Comparison of ENCODE assay signal across 15 cellular contexts in the genomic region with DNA sequence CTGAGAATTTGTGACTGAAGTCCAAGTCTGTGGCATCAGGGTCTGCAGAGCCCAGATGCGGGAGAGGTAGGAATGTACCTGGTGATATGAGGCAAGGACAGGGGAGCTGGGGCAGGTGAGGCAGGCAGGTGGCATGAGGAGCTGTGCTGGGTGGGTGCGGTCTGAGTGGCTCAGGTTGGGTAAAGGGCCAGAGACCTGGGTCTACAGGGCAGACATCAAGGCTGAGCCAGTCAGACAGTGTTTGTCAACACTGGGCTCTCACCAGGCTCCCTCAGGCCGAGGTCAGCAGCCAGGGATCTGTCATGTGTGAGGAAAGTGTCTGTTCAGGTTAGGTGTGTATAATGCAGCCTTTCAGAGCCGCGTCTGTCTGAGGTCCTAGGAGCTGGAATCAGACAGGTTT. TPM values are rescaled to one million over a fixed set of nuclear protein-coding genes. Genes with fewer than 3 reads are reported as not detected.
DNase-seq lines count a peak whose midpoint lies in the region; ATAC-seq, FAIRE-seq and TF ChIP-seq lines count a peak whose summit lies in the region.
"Had no signal": no experiment of that assay in that cellular context is flagged by ENCODE, and none has a peak within 500 bp of the region (broad histone marks: within the 10 kb centered on the region; RNA-seq: fewer than 3 reads in every experiment).

No MANE protein-coding gene starts in this region.

- H2AFZ ChIP-seq in HCT116 (ENCODE audit: low read depth, low read length, poor library complexity, severe bottlenecking) (no peak overlapping the region), GM12878 (ENCODE audit: control insufficient read depth, low read depth, low read length) (no peak overlapping the region)

- POLR2A ChIA-PET in CD4-positive, alpha-beta memory T cell (lab: Charles Lee; ENCODE audit: partially characterized antibody), result interaction anchor here (1.4 kb wide), 1 partner anchor 13 kb away, joined by 4 read pairs; no protein-coding TSS in a partner anchor
- POLR2A ChIA-PET in HCT116 (lab: Charles Lee), result no interaction called here
- POLR2A ChIA-PET in GM12878 (lab: Charles Lee), result no interaction called here

- no peak overlapping the region for H3K4me3 ChIP-seq in CD4-positive, alpha-beta memory T cell (ENCODE audit: low read length in 2 of 2)
- H3K4me3 ChIP-seq in HCT116 (replicated peaks in 1 of 2; ENCODE audit: low read depth in 1 of 2, low read length in 2 of 2) (no peak overlapping the region), GM12878 (no peak overlapping the region), brain microvascular endothelial cell (ENCODE audit: low read depth, low read length) (no peak overlapping the region)

- DNase-seq in CD4-positive, alpha-beta memory T cell, result no peak
- DNase-seq in HCT116 (ENCODE audit: low read depth, low spot score) (no peak), GM12878 (ENCODE audit: low read depth, low spot score) (no peak), neural crest cell (ENCODE audit: low read depth, low spot score) (no peak), NCI-H510A treated with DMSO at 0.1 percent for 48 hours (lab: John Stamatoyannopoulos, UW) (no peak), brain microvascular endothelial cell (no peak)
- no peak for DNase-seq in activated CD8-positive, alpha-beta memory T cell treated with anti-CD3 and anti-CD28 coated beads for 24 hours
- DNase-seq: DMS153, EL, Kasumi-1, NCI-H1417, NCI-H2029, NCI-H524, SIG-M5 had no signal

- no peak overlapping the region for H3K9ac ChIP-seq in HCT116 (ENCODE audit: low read length)
- H3K9ac ChIP-seq in GM12878 (ENCODE audit: control insufficient read depth, insufficient read depth, low read length), result no peak overlapping the region

- peaks cover 0 to 13% (median 7%) of the 10 kb centered on the region in 4 donors for H3K4me1 Mint-ChIP-seq in CD4-positive, alpha-beta memory T cell
- no peaks in the 10 kb centered on the region for H3K4me1 Mint-ChIP-seq in neural crest cell

- no peak for FAIRE-seq in GM12878 (lab: Jason Lieb, UNC)
- FAIRE-seq: RCC 7860 had no signal

- no peak for TF ChIP-seq CTCF in HCT116 (IDR thresholded peaks at IDR 0.05 in 2 of 3, conservative IDR thresholded peaks at IDR 0.05 in 1 of 3; ENCODE audit: borderline replicate concordance in 1 of 3, insufficient read depth in 1 of 3, low read depth in 2 of 3, low read length in 2 of 3)
- TF ChIP-seq CTCF in GM12878 (IDR thresholded peaks at IDR 0.05 in 2 of 3, conservative IDR thresholded peaks at IDR 0.05 in 1 of 3; ENCODE audit: control insufficient read depth in 2 of 3, extremely low read depth in 1 of 3, insufficient read depth in 1 of 3, low read depth in 3 of 3, low read length in 3 of 3), result no peak
- TF ChIP-seq CTCF in neural crest cell (conservative IDR thresholded peaks at IDR 0.05), result no peak
- no peak for TF ChIP-seq CTCF in brain microvascular endothelial cell (IDR thresholded peaks at IDR 0.05; ENCODE audit: low read depth, low read length, missing control alignments)

- 97% methylated on average over 5 of the region's 5 CpGs for WGBS in GM12878 (ENCODE audit: insufficient coverage, insufficient replicate concordance, low lambda C conversion rate, missing lambda C conversion rate)

- H3K79me2 ChIP-seq in HCT116 (ENCODE audit: insufficient read depth, low read length) (peaks cover 64% of the 10 kb centered on the region), GM12878 (ENCODE audit: control insufficient read depth, insufficient read depth, low read length) (no peaks in the 10 kb centered on the region)

- SMC1A ChIA-PET in GM12878 (lab: Charles Lee; ENCODE audit: uncharacterized antibody, unreplicated experiment), result no interaction called here

- BruUV-seq in HCT116 (replicated peaks; lab: Mats Ljungman, UMichigan), result no TSS peak
- BruUV-seq in GM12878 (replicated peaks; lab: Mats Ljungman, UMichigan), result no TSS peak

- no peak for TF ChIP-seq RAD21 in HCT116 (IDR thresholded peaks at IDR 0.05; ENCODE audit: low read depth)
- TF ChIP-seq RAD21 in GM12878 (IDR thresholded peaks at IDR 0.05; ENCODE audit: insufficient read depth, low read depth, low read length), result no peak

- no peak overlapping the region for H3K4me3 Mint-ChIP-seq in CD4-positive, alpha-beta memory T cell
- H3K4me3 Mint-ChIP-seq in neural crest cell, result no peak overlapping the region

- no peak for TF ChIP-seq EP300 in GM12878 (IDR thresholded peaks at IDR 0.05; ENCODE audit: borderline replicate concordance in 1 of 2, control insufficient read depth in 1 of 2, low read depth in 2 of 2, low read length in 2 of 2)

- H3K4me2 ChIP-seq in HCT116 (ENCODE audit: low read length) (no peak overlapping the region), GM12878 (ENCODE audit: control insufficient read depth, insufficient read depth) (no peak overlapping the region)

- ATAC-seq in HCT116, result no peak
- ATAC-seq in GM12878, result no peak

- in situ Hi-C loops in GM12878 (cut with MboI) (no loop called here), brain microvascular endothelial cell (cut with HindIII; ENCODE audit: low pct_ligation_motif_present, low sequenced_read_pairs) (no loop called here)

- H3K27me3 ChIP-seq in CD4-positive, alpha-beta memory T cell (ENCODE audit: insufficient read depth, low read length), result no peaks in the 10 kb centered on the region
- H3K27me3 ChIP-seq in HCT116 (ENCODE audit: insufficient read depth, low read length), result no peaks in the 10 kb centered on the region
- H3K27me3 ChIP-seq in GM12878 (replicated peaks in 1 of 2; ENCODE audit: control insufficient read depth in 2 of 2, insufficient read depth in 2 of 2, low read length in 1 of 2), result no peaks in the 10 kb centered on the region
- no peaks in the 10 kb centered on the region for H3K27me3 ChIP-seq in brain microvascular endothelial cell (replicated peaks)

- CTCF ChIA-PET in CD4-positive, alpha-beta memory T cell (lab: Charles Lee; ENCODE audit: partially characterized antibody), result no interaction called here
- CTCF ChIA-PET in HCT116 (lab: Charles Lee) (no interaction called here), GM12878 (lab: Yijun Ruan, JAX) (no interaction called here)

- RAD21 ChIA-PET in HCT116 (lab: Charles Lee; ENCODE audit: low non-redundant PET in 1 of 2, low total read pairs in 2 of 2, uncharacterized antibody in 2 of 2, unreplicated experiment in 2 of 2), result no interaction called here
- RAD21 ChIA-PET in GM12878 (lab: Charles Lee; ENCODE audit: unreplicated experiment), result no interaction called here

- peaks cover 60% of the 10 kb centered on the region for H3K36me3 ChIP-seq in CD4-positive, alpha-beta memory T cell (ENCODE audit: insufficient read depth, low read length)
- peaks cover 81 to 89% of the 10 kb centered on the region in 2 experiments for H3K36me3 ChIP-seq in HCT116 (ENCODE audit: control insufficient read depth in 1 of 2, insufficient read depth in 2 of 2, low read length in 2 of 2)
- H3K36me3 ChIP-seq in GM12878 (ENCODE audit: control insufficient read depth in 2 of 2, insufficient read depth in 2 of 2, low read length in 1 of 2), result peaks cover 68 to 79% of the 10 kb centered on the region in 2 experiments
- H3K36me3 ChIP-seq in brain microvascular endothelial cell (replicated peaks), result peaks cover 88% of the 10 kb centered on the region

- no peak for TF ChIP-seq POLR2A in HCT116 (IDR thresholded peaks at IDR 0.05; ENCODE audit: borderline replicate concordance, extremely low read depth, insufficient read depth, insufficient read length)
- no peak; the same call in 1 of the 2 replicates for TF ChIP-seq POLR2A in GM12878 (IDR thresholded peaks at IDR 0.05; ENCODE audit: low read depth, low read length)

- H3K27ac ChIP-seq in CD4-positive, alpha-beta memory T cell (ENCODE audit: low read depth, low read length), result no peak overlapping the region
- H3K27ac ChIP-seq in HCT116 (ENCODE audit: low read depth, low read length) (no peak overlapping the region), GM12878 (ENCODE audit: control insufficient read depth, insufficient read depth) (no peak overlapping the region), brain microvascular endothelial cell (no peak overlapping the region)

- H3K36me3 Mint-ChIP-seq in CD4-positive, alpha-beta memory T cell, result peaks cover 37 to 77% of the 10 kb centered on the region in 2 donors
- peaks cover 39% of the 10 kb centered on the region for H3K36me3 Mint-ChIP-seq in neural crest cell (ENCODE audit: low read depth)

- H4K20me1 ChIP-seq in HCT116 (ENCODE audit: insufficient read depth) (no peaks in the 10 kb centered on the region), GM12878 (ENCODE audit: control insufficient read depth, insufficient read depth) (no peaks in the 10 kb centered on the region; the same call in 1 of the 2 replicates)

- H3K27ac Mint-ChIP-seq in CD4-positive, alpha-beta memory T cell, result peak overlapping the region in 5 of 7 donors; percentile 24 to 83 (median 32)
- H3K27ac Mint-ChIP-seq in neural crest cell (ENCODE audit: unreplicated experiment), result peak overlapping the region; percentile 22

- no peaks in the 10 kb centered on the region for H3K9me3 ChIP-seq in CD4-positive, alpha-beta memory T cell (ENCODE audit: control insufficient read depth in 1 of 2, low read length in 2 of 2)
- H3K9me3 ChIP-seq in HCT116 (ENCODE audit: control insufficient read depth in 1 of 2, insufficient read depth in 1 of 2, low read depth in 1 of 2, low read length in 2 of 2) (no peaks in the 10 kb centered on the region), GM12878 (replicated peaks; ENCODE audit: control insufficient read depth, insufficient read depth, low read length) (no peaks in the 10 kb centered on the region)

- H3K9me3 Mint-ChIP-seq in CD4-positive, alpha-beta memory T cell, result no peaks in the 10 kb centered on the region
- H3K9me3 Mint-ChIP-seq in neural crest cell, result no peaks in the 10 kb centered on the region

- H3K9me2 ChIP-seq in HCT116 (ENCODE audit: insufficient read depth), result no peaks in the 10 kb centered on the region

- no peaks in the 10 kb centered on the region for H3K4me1 ChIP-seq in CD4-positive, alpha-beta memory T cell (ENCODE audit: insufficient read depth, low read length)
- H3K4me1 ChIP-seq in HCT116 (ENCODE audit: control insufficient read depth in 1 of 2, insufficient read depth in 2 of 2, low read length in 2 of 2) (no peaks in the 10 kb centered on the region), GM12878 (ENCODE audit: control insufficient read depth, insufficient read depth, low read length) (no peaks in the 10 kb centered on the region)

- H3K27me3 Mint-ChIP-seq in CD4-positive, alpha-beta memory T cell, result no peaks in the 10 kb centered on the region
- no peaks in the 10 kb centered on the region for H3K27me3 Mint-ChIP-seq in neural crest cell (ENCODE audit: low read depth)

- intact Hi-C loops in CD4-positive, alpha-beta memory T cell (cut with micrococcal nuclease), result no loop called here
- intact Hi-C loops in HCT116 (cut with micrococcal nuclease), result no loop called here
- intact Hi-C loops in GM12878 (cut with micrococcal nuclease; ENCODE audit: unreplicated experiment), result no loop called here

RNA-seq across cellular contexts. Expression of a gene that starts 18.6 kb away (rescaled TPM):
- 100 to 1,000 TPM; 121 to 127 TPM for total RNA-seq in CD4-positive, alpha-beta memory T cell
- polyA plus RNA-seq in CD4-positive, alpha-beta memory T cell, result 100 to 1,000 TPM; 127 to 156 TPM
- total RNA-seq in HCT116 (2021; ENCODE audit: unreplicated experiment) (787 TPM), GM12878 (2014; rRNA removed) (190 and 208 TPM in 2 replicates), GM12878 (2014; rRNA removed; fragmentation: Illumina TruSeq; extraction: Trizol) (132 and 145 TPM in 2 replicates), GM12878 (2021) (389 and 390 TPM in 2 replicates), neural crest cell (227 and 245 TPM in 2 replicates)
- polyA plus RNA-seq in HCT116 (2012), result 1,417 and 1,906 TPM in 2 replicates
- 401 and 455 TPM in 2 replicates for total RNA-seq in GM12878 (2013; cell fraction: nucleolus; rRNA removed)
- 425 TPM for polyA plus RNA-seq in GM12878 (2011; ENCODE audit: low read depth)
- polyA plus RNA-seq in GM12878 (2011; rRNA removed) (73.4 and 161 TPM in 2 replicates), GM12878 (2014; fragmentation: Illumina TruSeq; extraction: Trizol) (164 and 308 TPM in 2 replicates), GM12878 (2014; fragmentation: Nextera tagmentation; extraction: Ambion mirVana) (100 to 1,000 TPM; 124 to 133 TPM), GM12878 (2014; rRNA removed) (171 and 202 TPM in 2 replicates), GM12878 (2016; fragmentation: Nextera tagmentation; extraction: Ambion mirVana) (100 to 1,000 TPM; 387 to 400 TPM)
- 243 and 341 TPM in 2 replicates for polyA plus RNA-seq in GM12878 (2011; cell fraction: cytosol; rRNA removed)
- 464 and 522 TPM in 2 replicates for polyA plus RNA-seq in GM12878 (2011; cell fraction: nucleus; rRNA removed)
- polyA plus RNA-seq in GM12878 (2012), result 590 and 669 TPM in 2 replicates
- polyA minus RNA-seq in GM12878 (2011; rRNA and poly(A)+ RNA removed), result 290 and 381 TPM in 2 replicates
- 243 and 254 TPM in 2 replicates for polyA minus RNA-seq in GM12878 (2011; cell fraction: cytosol; rRNA and poly(A)+ RNA removed)
- 138 and 217 TPM in 2 replicates for polyA minus RNA-seq in GM12878 (2011; cell fraction: nucleus; rRNA and poly(A)+ RNA removed)

RNA-seq across cellular contexts. Expression of a gene that starts 20.6 kb away (rescaled TPM):
- total RNA-seq in CD4-positive, alpha-beta memory T cell, result 10 to 100 TPM in 1 of 2 experiments, 1 to 10 TPM in 1; 8.8 to 12.3 TPM
- polyA plus RNA-seq in CD4-positive, alpha-beta memory T cell, result 10 to 100 TPM; 11.4 to 18.9 TPM
- total RNA-seq in HCT116 (2021; ENCODE audit: unreplicated experiment) (30.0 TPM), GM12878 (2014; rRNA removed) (34.3 and 36.5 TPM in 2 replicates), GM12878 (2014; rRNA removed; fragmentation: Illumina TruSeq; extraction: Trizol) (27.0 and 31.0 TPM in 2 replicates), GM12878 (2021) (28.0 and 29.9 TPM in 2 replicates), neural crest cell (12.9 and 15.1 TPM in 2 replicates)
- polyA plus RNA-seq in HCT116 (2012), result 22.5 and 22.7 TPM in 2 replicates
- 19.9 and 25.0 TPM in 2 replicates for total RNA-seq in GM12878 (2013; cell fraction: nucleolus; rRNA removed)
- polyA plus RNA-seq in GM12878 (2011; ENCODE audit: low read depth), result 14.1 TPM
- polyA plus RNA-seq in GM12878 (2011; rRNA removed) (41.3 and 47.9 TPM in 2 replicates), GM12878 (2014; fragmentation: Illumina TruSeq; extraction: Trizol) (12.2 and 18.2 TPM in 2 replicates), GM12878 (2014; fragmentation: Nextera tagmentation; extraction: Ambion mirVana) (10 to 100 TPM in 1 of 2 experiments, 1 to 10 TPM in 1; 7.2 to 19.1 TPM), GM12878 (2014; rRNA removed) (32.2 and 32.5 TPM in 2 replicates), GM12878 (2016; fragmentation: Nextera tagmentation; extraction: Ambion mirVana) (10 to 100 TPM; 25.7 to 25.8 TPM)
- polyA plus RNA-seq in GM12878 (2011; cell fraction: cytosol; rRNA removed), result 36.8 and 44.3 TPM in 2 replicates
- 21.6 and 28.4 TPM in 2 replicates for polyA plus RNA-seq in GM12878 (2011; cell fraction: nucleus; rRNA removed)
- polyA plus RNA-seq in GM12878 (2012), result 15.9 and 18.3 TPM in 2 replicates
- polyA minus RNA-seq in GM12878 (2011; rRNA and poly(A)+ RNA removed), result 32.1 and 36.2 TPM in 2 replicates
- 8.7 and 11.1 TPM in 2 replicates for polyA minus RNA-seq in GM12878 (2011; cell fraction: cytosol; rRNA and poly(A)+ RNA removed)
- 5.7 and 10.2 TPM in 2 replicates for polyA minus RNA-seq in GM12878 (2011; cell fraction: nucleus; rRNA and poly(A)+ RNA removed)

RNA-seq across cellular contexts. Expression of a gene that starts 44.6 kb away (rescaled TPM):
- 10 to 100 TPM; 74.9 to 78.7 TPM for total RNA-seq in CD4-positive, alpha-beta memory T cell
- polyA plus RNA-seq in CD4-positive, alpha-beta memory T cell, result 100 to 1,000 TPM; 102 to 108 TPM
- total RNA-seq in HCT116 (2021; ENCODE audit: unreplicated experiment), result 121 TPM
- 153 and 165 TPM in 2 replicates for polyA plus RNA-seq in HCT116 (2012)
- 87.5 and 121 TPM in 2 replicates for total RNA-seq in GM12878 (2013; cell fraction: nucleolus; rRNA removed)
- 80.0 and 103 TPM in 2 replicates for total RNA-seq in GM12878 (2014; rRNA removed)
- 129 and 137 TPM in 2 replicates for total RNA-seq in GM12878 (2014; rRNA removed; fragmentation: Illumina TruSeq; extraction: Trizol)
- 96.3 and 104 TPM in 2 replicates for total RNA-seq in GM12878 (2021)
- 57.9 TPM for polyA plus RNA-seq in GM12878 (2011; ENCODE audit: low read depth)
- 237 and 372 TPM in 2 replicates for polyA plus RNA-seq in GM12878 (2011; rRNA removed)
- polyA plus RNA-seq in GM12878 (2011; cell fraction: cytosol; rRNA removed), result 117 and 164 TPM in 2 replicates
- polyA plus RNA-seq in GM12878 (2011; cell fraction: nucleus; rRNA removed), result 86.3 and 92.6 TPM in 2 replicates
- polyA plus RNA-seq in GM12878 (2012), result 80.0 and 118 TPM in 2 replicates
- 117 and 145 TPM in 2 replicates for polyA plus RNA-seq in GM12878 (2014; fragmentation: Illumina TruSeq; extraction: Trizol)
- 10 to 100 TPM; 50.6 to 54.2 TPM for polyA plus RNA-seq in GM12878 (2014; fragmentation: Nextera tagmentation; extraction: Ambion mirVana)
- polyA plus RNA-seq in GM12878 (2014; rRNA removed), result 99.7 and 113 TPM in 2 replicates
- polyA plus RNA-seq in GM12878 (2016; fragmentation: Nextera tagmentation; extraction: Ambion mirVana), result 100 to 1,000 TPM in 1 of 2 experiments, 10 to 100 TPM in 1; 98.5 to 122 TPM
- polyA minus RNA-seq in GM12878 (2011; rRNA and poly(A)+ RNA removed), result 220 and 320 TPM in 2 replicates
- polyA minus RNA-seq in GM12878 (2011; cell fraction: cytosol; rRNA and poly(A)+ RNA removed), result 93.0 and 117 TPM in 2 replicates
- 29.6 and 34.7 TPM in 2 replicates for polyA minus RNA-seq in GM12878 (2011; cell fraction: nucleus; rRNA and poly(A)+ RNA removed)
- 191 and 205 TPM in 2 replicates for total RNA-seq in neural crest cell
